In genomic region chr6:144515761-144516160, GRCh38 we compare ENCODE assay signal across 17 cellular contexts.
DNase-seq lines count a peak whose midpoint lies in the region; ATAC-seq, FAIRE-seq and TF ChIP-seq lines count a peak whose summit lies in the region.
"Had no signal": no experiment of that assay in that cellular context is flagged by ENCODE, and none has a peak within 500 bp of the region (broad histone marks: within the 10 kb centered on the region; RNA-seq: fewer than 3 reads in every experiment).

No MANE protein-coding gene starts in this region.

- H3K27me3 Mint-ChIP-seq in progenitor cell of endocrine pancreas = no peaks in the 10 kb centered on the region
- H3K27me3 Mint-ChIP-seq: CD4-positive, alpha-beta T cell had no signal

- H3K27ac ChIP-seq in HepG2 (ENCODE audit: extremely low read length, insufficient read depth, low read length) = no peak overlapping the region
- no peak overlapping the region for H3K27ac ChIP-seq in right lobe of liver
- H3K27ac ChIP-seq in kidney (ENCODE audit: low read depth in 2 of 2, low read length in 2 of 2) = no peak overlapping the region
- H3K27ac ChIP-seq in right cardiac atrium (ENCODE audit: low read length) = no peak overlapping the region
- H3K27ac ChIP-seq: 22Rv1, A549, C4-2B had no signal

- no peak for TF ChIP-seq RAD21 in HepG2 (CRISPR knock-in tag; IDR thresholded peaks at IDR 0.05)

- H3K36me3 ChIP-seq in HepG2 (replicated peaks in 1 of 2; ENCODE audit: control insufficient read depth in 1 of 2, insufficient read depth in 2 of 2, low read length in 2 of 2) = peaks cover 31 to 68% of the 10 kb centered on the region in 2 experiments
- H3K36me3 ChIP-seq in right lobe of liver = peaks cover 0 to 38% (median 4%) of the 10 kb centered on the region in 4 donors
- peaks cover 2 to 10% of the 10 kb centered on the region in 2 donors for H3K36me3 ChIP-seq in kidney (ENCODE audit: control insufficient read depth in 1 of 2, insufficient read depth in 2 of 2, low read length in 2 of 2)
- H3K36me3 ChIP-seq: HAP-1 had no signal

- H3K27me3 ChIP-seq in HepG2 (ENCODE audit: control insufficient read depth in 1 of 2, insufficient read depth in 2 of 2, low read length in 2 of 2) (no peaks in the 10 kb centered on the region), right lobe of liver (no peaks in the 10 kb centered on the region), right cardiac atrium (ENCODE audit: control insufficient read depth, insufficient read depth) (no peaks in the 10 kb centered on the region)

- TF ChIP-seq POLR2A in HepG2 (IDR thresholded peaks at IDR 0.05; ENCODE audit: insufficient read depth in 1 of 2, low read depth in 2 of 2, low read length in 2 of 2) (no peak), right lobe of liver (IDR thresholded peaks at IDR 0.05) (no peak)

- ATAC-seq in HepG2 = no peak
- no peak for ATAC-seq in right lobe of liver
- ATAC-seq in right cardiac atrium = no peak
- no peak for ATAC-seq in HG03196 (IDR thresholded peaks at IDR 0.05; ENCODE audit: unreplicated experiment)
- ATAC-seq: A549 had no signal

- H3K36me3 Mint-ChIP-seq in progenitor cell of endocrine pancreas (ENCODE audit: insufficient read depth) = peaks cover 18% of the 10 kb centered on the region

- CTCF ChIA-PET in HepG2 (lab: Yijun Ruan, JAX; ENCODE audit: low intra/inter-chr PET ratio, low total read pairs) = no interaction called here

- no peak for DNase-seq in HepG2 (ENCODE audit: low spot score)
- DNase-seq in right lobe of liver = no peak
- peak; percentile 14 for DNase-seq in astrocyte of the hippocampus (ENCODE audit: low read depth, low spot score)
- no peak for DNase-seq in progenitor cell of endocrine pancreas (ENCODE audit: low spot score, unreplicated experiment)
- no peak for DNase-seq in kidney
- DNase-seq in right cardiac atrium = no peak
- DNase-seq: AML-193; CD4-positive, alpha-beta T cell; DMS153; DMS79; GF-D8 had no signal

- no peak overlapping the region for H3K4me3 Mint-ChIP-seq in progenitor cell of endocrine pancreas (ENCODE audit: low read depth)
- H3K4me3 Mint-ChIP-seq: CD4-positive, alpha-beta T cell had no signal

- H4K20me1 ChIP-seq in HepG2 (ENCODE audit: insufficient read depth, low read length) = no peaks in the 10 kb centered on the region; the same call in 1 of the 2 replicates

- 95% methylated on average over 5 of the region's 5 CpGs for WGBS in HepG2 (ENCODE audit: low lambda C conversion rate)
- WGBS in right lobe of liver (ENCODE audit: insufficient coverage, low coverage, low lambda C conversion rate, missing lambda C conversion rate) = 85% methylated on average over 5 of the region's 5 CpGs
- WGBS in right cardiac atrium = 88% methylated on average over 5 of the region's 5 CpGs

- H3K9me3 ChIP-seq in HepG2 (ENCODE audit: low read length) (no peaks in the 10 kb centered on the region), right lobe of liver (no peaks in the 10 kb centered on the region), kidney (ENCODE audit: control insufficient read depth in 1 of 2, low read length in 2 of 2) (no peaks in the 10 kb centered on the region), right cardiac atrium (ENCODE audit: control insufficient read depth, low read length) (no peaks in the 10 kb centered on the region)
- H3K9me3 ChIP-seq: A549, HAP-1 had no signal

- H3K9ac ChIP-seq in HepG2 (ENCODE audit: insufficient read depth, low read depth, low read length) = no peak overlapping the region
- no peak overlapping the region for H3K9ac ChIP-seq in kidney (ENCODE audit: low read length in 2 of 2)

- H3K79me2 ChIP-seq in HepG2 (ENCODE audit: insufficient read depth, low read length) = no peaks in the 10 kb centered on the region

- no peak overlapping the region for H2AFZ ChIP-seq in HepG2 (ENCODE audit: low read length)

- no peak for TF ChIP-seq CTCF in HepG2 (CRISPR knock-in tag; IDR thresholded peaks at IDR 0.05)
- no peak for TF ChIP-seq CTCF in right lobe of liver (IDR thresholded peaks at IDR 0.05)
- TF ChIP-seq CTCF in progenitor cell of endocrine pancreas (IDR thresholded peaks at IDR 0.05; ENCODE audit: unreplicated experiment) = no peak
- TF ChIP-seq CTCF in kidney (IDR thresholded peaks at IDR 0.05; ENCODE audit: borderline replicate concordance, extremely low read depth, insufficient read depth) = no peak

- POLR2A ChIA-PET in HepG2 (lab: Yijun Ruan, JAX) = no interaction called here

- intact Hi-C loops in HepG2 (cut with micrococcal nuclease; ENCODE audit: unreplicated experiment) = no loop called here
- intact Hi-C loops in right lobe of liver (cut with DNase I) = no loop called here
- intact Hi-C loops in kidney (cut with DNase I) = no loop called here
- intact Hi-C loops in right cardiac atrium (cut with DNase I) = no loop called here

- H3K27ac Mint-ChIP-seq in progenitor cell of endocrine pancreas = peak overlapping the region; percentile 62
- H3K27ac Mint-ChIP-seq: CD4-positive, alpha-beta T cell had no signal

- FAIRE-seq in HepG2 (lab: Jason Lieb, UNC) = no peak
- no peak for FAIRE-seq in kidney (lab: Jason Lieb, UNC)
- FAIRE-seq: A549, H1 had no signal

- H3K4me2 ChIP-seq in HepG2 (ENCODE audit: low read depth, low read length) = no peak overlapping the region
- H3K4me2 ChIP-seq: A549 had no signal

- H3K4me3 ChIP-seq in HepG2 (replicated peaks in 1 of 3; ENCODE audit: insufficient read depth in 1 of 3, low read depth in 2 of 3, low read length in 3 of 3) (no peak overlapping the region), right lobe of liver (no peak overlapping the region), kidney (ENCODE audit: low read length in 2 of 2) (no peak overlapping the region), right cardiac atrium (ENCODE audit: low read length) (no peak overlapping the region)
- H3K4me3 ChIP-seq: A549, HAP-1 had no signal

- in situ Hi-C loops in HepG2 (cut with HindIII; ENCODE audit: extremely low pct_ligation_motif_present, low pct_unique_long_range_greater_than_20kb) = no loop called here

- no TSS peak for BruUV-seq in HepG2 (replicated peaks; lab: Mats Ljungman, UMichigan)

- TF ChIP-seq EP300 in HepG2 (IDR thresholded peaks at IDR 0.05; ENCODE audit: low read depth in 2 of 2, low read length in 2 of 2) = no peak
- TF ChIP-seq EP300 in HepG2 (CRISPR knock-in tag; IDR thresholded peaks at IDR 0.05; ENCODE audit: borderline replicate concordance) = no peak

- no peaks in the 10 kb centered on the region for H3K4me1 ChIP-seq in HepG2 (ENCODE audit: insufficient read depth, low read length)
- H3K4me1 ChIP-seq in right lobe of liver = no peaks in the 10 kb centered on the region
- H3K4me1 ChIP-seq in kidney (ENCODE audit: control insufficient read depth in 1 of 2, insufficient read depth in 1 of 2, low read depth in 1 of 2, low read length in 2 of 2) = no peaks in the 10 kb centered on the region
- no peaks in the 10 kb centered on the region for H3K4me1 ChIP-seq in right cardiac atrium (ENCODE audit: control insufficient read depth, insufficient read depth, low read length)
- H3K4me1 ChIP-seq: A549, HAP-1 had no signal

- no peaks in the 10 kb centered on the region for H3K4me1 Mint-ChIP-seq in progenitor cell of endocrine pancreas (ENCODE audit: low read depth)

- H3K9me3 Mint-ChIP-seq in progenitor cell of endocrine pancreas (ENCODE audit: low read depth) = no peaks in the 10 kb centered on the region
- H3K9me3 Mint-ChIP-seq: CD4-positive, alpha-beta T cell had no signal

TF ChIP-seq in HepG2, 621 proteins besides CTCF, POLR2A, EP300 and RAD21:
- TF ChIP-seq RBM22 (optimal IDR thresholded peaks at IDR 0.05; ENCODE audit: low read length) (peak; percentile 84), ZNF124 (CRISPR knock-in tag; IDR thresholded peaks at IDR 0.05) (no peak), ATF6 (CRISPR knock-in tag; conservative IDR thresholded peaks at IDR 0.05) (no peak)
TF ChIP-seq in HepG2: peak in this region for 1.
